Comparison of ENCODE assay signal across 1 cellular context in genomic region chr1:63924600-63924999, GRCh38.
TF ChIP-seq lines count a peak whose summit lies in the region.

No MANE protein-coding gene starts in this region.

TF ChIP-seq in K562, 482 proteins besides CTCF, POLR2A, EP300 and RAD21 (continued from another document):
- TF ChIP-seq, protein P1, sequence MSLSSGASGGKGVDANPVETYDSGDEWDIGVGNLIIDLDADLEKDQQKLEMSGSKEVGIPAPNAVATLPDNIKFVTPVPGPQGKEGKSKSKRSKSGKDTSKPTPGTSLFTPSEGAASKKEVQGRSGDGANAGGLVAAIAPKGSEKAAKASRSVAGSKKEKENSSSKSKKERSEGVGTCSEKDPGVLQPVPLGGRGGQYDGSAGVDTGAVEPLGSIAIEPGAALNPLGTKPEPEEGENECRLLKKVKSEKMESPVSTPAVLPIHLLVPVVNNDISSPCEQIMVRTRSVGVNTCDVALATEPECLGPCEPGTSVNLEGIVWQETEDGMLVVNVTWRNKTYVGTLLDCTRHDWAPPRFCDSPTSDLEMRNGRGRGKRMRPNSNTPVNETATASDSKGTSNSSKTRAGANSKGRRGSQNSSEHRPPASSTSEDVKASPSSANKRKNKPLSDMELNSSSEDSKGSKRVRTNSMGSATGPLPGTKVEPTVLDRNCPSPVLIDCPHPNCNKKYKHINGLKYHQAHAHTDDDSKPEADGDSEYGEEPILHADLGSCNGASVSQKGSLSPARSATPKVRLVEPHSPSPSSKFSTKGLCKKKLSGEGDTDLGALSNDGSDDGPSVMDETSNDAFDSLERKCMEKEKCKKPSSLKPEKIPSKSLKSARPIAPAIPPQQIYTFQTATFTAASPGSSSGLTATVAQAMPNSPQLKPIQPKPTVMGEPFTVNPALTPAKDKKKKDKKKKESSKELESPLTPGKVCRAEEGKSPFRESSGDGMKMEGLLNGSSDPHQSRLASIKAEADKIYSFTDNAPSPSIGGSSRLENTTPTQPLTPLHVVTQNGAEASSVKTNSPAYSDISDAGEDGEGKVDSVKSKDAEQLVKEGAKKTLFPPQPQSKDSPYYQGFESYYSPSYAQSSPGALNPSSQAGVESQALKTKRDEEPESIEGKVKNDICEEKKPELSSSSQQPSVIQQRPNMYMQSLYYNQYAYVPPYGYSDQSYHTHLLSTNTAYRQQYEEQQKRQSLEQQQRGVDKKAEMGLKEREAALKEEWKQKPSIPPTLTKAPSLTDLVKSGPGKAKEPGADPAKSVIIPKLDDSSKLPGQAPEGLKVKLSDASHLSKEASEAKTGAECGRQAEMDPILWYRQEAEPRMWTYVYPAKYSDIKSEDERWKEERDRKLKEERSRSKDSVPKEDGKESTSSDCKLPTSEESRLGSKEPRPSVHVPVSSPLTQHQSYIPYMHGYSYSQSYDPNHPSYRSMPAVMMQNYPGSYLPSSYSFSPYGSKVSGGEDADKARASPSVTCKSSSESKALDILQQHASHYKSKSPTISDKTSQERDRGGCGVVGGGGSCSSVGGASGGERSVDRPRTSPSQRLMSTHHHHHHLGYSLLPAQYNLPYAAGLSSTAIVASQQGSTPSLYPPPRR (CRISPR knock-in tag; IDR thresholded peaks at IDR 0.05; ENCODE audit: borderline replicate concordance): no peak
- TF ChIP-seq NFIC (IDR thresholded peaks at IDR 0.05) (no peak), MYBL2 (IDR thresholded peaks at IDR 0.05; ENCODE audit: low read depth) (no peak), MYBL2 (CRISPR knock-in tag; IDR thresholded peaks at IDR 0.05; ENCODE audit: borderline replicate concordance) (no peak), MCM2 (IDR thresholded peaks at IDR 0.05; ENCODE audit: low read depth) (no peak), XRCC3 (IDR thresholded peaks at IDR 0.05) (no peak), TRIM28 (IDR thresholded peaks at IDR 0.05) (no peak), SMARCC2 (IDR thresholded peaks at IDR 0.05; ENCODE audit: low read depth) (no peak), CHD1 (IDR thresholded peaks at IDR 0.05; ENCODE audit: low read length) (no peak)
- TF ChIP-seq, protein P2, sequence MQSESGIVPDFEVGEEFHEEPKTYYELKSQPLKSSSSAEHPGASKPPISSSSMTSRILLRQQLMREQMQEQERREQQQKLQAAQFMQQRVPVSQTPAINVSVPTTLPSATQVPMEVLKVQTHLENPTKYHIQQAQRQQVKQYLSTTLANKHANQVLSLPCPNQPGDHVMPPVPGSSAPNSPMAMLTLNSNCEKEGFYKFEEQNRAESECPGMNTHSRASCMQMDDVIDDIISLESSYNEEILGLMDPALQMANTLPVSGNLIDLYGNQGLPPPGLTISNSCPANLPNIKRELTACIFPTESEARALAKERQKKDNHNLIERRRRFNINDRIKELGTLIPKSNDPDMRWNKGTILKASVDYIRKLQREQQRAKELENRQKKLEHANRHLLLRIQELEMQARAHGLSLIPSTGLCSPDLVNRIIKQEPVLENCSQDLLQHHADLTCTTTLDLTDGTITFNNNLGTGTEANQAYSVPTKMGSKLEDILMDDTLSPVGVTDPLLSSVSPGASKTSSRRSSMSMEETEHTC (IDR thresholded peaks at IDR 0.05): no peak
- TF ChIP-seq, protein P3, sequence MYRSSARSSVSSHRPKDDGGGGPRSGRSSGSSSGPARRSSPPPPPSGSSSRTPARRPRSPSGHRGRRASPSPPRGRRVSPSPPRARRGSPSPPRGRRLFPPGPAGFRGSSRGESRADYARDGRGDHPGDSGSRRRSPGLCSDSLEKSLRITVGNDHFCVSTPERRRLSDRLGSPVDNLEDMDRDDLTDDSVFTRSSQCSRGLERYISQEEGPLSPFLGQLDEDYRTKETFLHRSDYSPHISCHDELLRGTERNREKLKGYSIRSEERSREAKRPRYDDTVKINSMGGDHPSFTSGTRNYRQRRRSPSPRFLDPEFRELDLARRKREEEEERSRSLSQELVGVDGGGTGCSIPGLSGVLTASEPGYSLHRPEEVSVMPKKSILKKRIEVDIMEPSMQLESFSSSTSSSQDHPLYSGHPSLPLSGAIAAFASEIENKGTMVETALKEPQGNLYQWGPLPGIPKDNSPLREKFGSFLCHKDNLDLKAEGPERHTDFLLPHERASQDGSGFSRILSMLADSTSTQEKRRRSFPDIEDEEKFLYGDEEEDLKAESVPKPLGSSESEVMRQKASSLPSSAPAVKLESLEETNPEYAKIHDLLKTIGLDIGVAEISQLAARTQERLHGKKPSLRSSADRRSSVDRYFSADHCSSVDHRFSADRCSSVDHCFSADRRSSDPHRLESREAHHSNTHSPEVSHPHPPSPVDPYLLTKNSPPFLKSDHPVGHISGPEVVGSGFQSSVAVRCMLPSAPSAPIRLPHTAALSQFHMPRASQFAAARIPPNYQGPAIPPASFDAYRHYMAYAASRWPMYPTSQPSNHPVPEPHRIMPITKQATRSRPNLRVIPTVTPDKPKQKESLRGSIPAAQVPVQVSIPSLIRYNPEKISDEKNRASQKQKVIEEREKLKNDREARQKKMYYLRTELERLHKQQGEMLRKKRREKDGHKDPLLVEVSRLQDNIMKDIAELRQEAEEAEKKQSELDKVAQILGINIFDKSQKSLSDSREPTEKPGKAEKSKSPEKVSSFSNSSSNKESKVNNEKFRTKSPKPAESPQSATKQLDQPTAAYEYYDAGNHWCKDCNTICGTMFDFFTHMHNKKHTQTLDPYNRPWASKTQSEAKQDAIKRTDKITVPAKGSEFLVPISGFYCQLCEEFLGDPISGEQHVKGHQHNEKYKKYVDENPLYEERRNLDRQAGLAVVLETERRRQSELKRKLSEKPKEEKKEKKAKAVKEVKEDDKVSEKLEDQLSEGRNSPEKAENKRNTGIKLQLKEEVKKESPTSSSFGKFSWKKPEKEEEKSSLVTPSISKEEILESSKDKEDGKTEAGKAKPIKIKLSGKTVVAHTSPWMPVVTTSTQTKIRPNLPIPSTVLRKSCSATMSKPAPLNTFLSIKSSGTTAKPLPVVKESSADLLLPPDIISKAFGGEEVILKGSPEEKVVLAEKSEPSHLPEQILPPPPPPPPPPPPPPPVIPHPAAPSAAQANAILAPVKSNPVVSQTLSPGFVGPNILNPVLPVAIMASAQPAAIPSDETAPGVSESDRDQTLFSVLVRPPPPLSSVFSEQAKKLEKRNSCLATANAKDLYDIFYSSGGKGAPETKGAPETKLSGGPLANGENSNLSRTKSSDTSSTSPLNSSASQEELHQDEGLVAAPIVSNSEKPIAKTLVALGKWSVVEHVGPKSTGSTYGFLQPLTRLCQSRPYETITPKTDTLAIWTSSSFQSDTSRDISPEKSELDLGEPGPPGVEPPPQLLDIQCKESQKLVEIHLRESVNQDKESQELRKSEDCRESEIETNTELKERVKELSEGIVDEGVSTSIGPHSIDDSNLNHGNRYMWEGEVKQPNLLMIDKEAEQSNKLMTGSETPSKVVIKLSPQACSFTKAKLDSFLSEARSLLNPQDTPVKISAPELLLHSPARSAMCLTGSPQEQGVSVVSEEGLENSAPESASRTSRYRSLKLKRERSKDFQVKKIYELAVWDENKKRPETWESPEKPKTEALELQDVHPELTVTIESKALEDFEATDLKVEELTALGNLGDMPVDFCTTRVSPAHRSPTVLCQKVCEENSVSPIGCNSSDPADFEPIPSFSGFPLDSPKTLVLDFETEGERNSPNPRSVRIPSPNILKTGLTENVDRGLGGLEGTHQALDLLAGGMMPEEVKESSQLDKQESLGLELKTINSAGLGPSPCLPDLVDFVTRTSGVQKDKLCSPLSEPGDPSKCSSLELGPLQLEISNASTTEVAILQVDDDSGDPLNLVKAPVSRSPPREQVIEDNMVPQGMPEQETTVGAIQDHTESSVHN (IDR thresholded peaks at IDR 0.05; ENCODE audit: borderline replicate concordance in 1 of 2, low read depth in 1 of 2): no peak
TF ChIP-seq in K562: peak in this region for 0.
